In genomic region chr3:170869240-170869592, GRCh38 we compare ENCODE assay signal across 1 cellular context.
TF ChIP-seq lines count a peak whose summit lies in the region.

No MANE protein-coding gene starts in this region.

TF ChIP-seq in K562, 482 proteins besides CTCF, POLR2A, EP300 and RAD21 (continues in another document):
- TF ChIP-seq POLR3A (IDR thresholded peaks at IDR 0.05; ENCODE audit: borderline replicate concordance, extremely low read depth, insufficient read depth, insufficient read length) (no peak), FOSL1 (tag; conservative IDR thresholded peaks at IDR 0.05) (no peak), EWSR1 (IDR thresholded peaks at IDR 0.05; ENCODE audit: borderline replicate concordance, low read depth, partially characterized antibody) (peak; percentile 70), TCF3 (CRISPR knock-in tag; IDR thresholded peaks at IDR 0.05) (no peak), EP400 (IDR thresholded peaks at IDR 0.05) (no peak), HOXB6 (CRISPR knock-in tag; IDR thresholded peaks at IDR 0.05; ENCODE audit: borderline replicate concordance) (no peak), FOXA3 (CRISPR knock-in tag; conservative IDR thresholded peaks at IDR 0.05 in 1 of 2, IDR thresholded peaks at IDR 0.05 in 1 of 2) (no peak), ARHGAP35 (IDR thresholded peaks at IDR 0.05; ENCODE audit: partially characterized antibody) (no peak), PRPF4 (IDR thresholded peaks at IDR 0.05; ENCODE audit: insufficient read depth, low read depth, low read length, poor library complexity, severe bottlenecking) (no peak), GMEB1 (CRISPR knock-in tag; IDR thresholded peaks at IDR 0.05) (no peak), KLF13 (tag; IDR thresholded peaks at IDR 0.05; ENCODE audit: borderline replicate concordance, low read depth) (no peak), ZNF197 (CRISPR knock-in tag; IDR thresholded peaks at IDR 0.05; ENCODE audit: low read depth) (no peak), GTF2B (IDR thresholded peaks at IDR 0.05; ENCODE audit: extremely low read depth, insufficient read length) (no peak), SMARCB1 (IDR thresholded peaks at IDR 0.05; ENCODE audit: insufficient read length, low read depth) (no peak), ZNF318 (IDR thresholded peaks at IDR 0.05; ENCODE audit: borderline replicate concordance in 1 of 2, low read depth in 1 of 2) (0 out of 4 replicates have a peak, but pooled peaks of 1 of the 2 experiments have one; percentile 50), JUNB (CRISPR knock-in tag; conservative IDR thresholded peaks at IDR 0.05) (no peak), CHD4 (IDR thresholded peaks at IDR 0.05; ENCODE audit: insufficient read depth, insufficient replicate concordance, low read depth, low read length, poor library complexity, severe bottlenecking) (no peak), ZFPM2 (CRISPR knock-in tag; IDR thresholded peaks at IDR 0.05) (no peak), MYBL2 (IDR thresholded peaks at IDR 0.05; ENCODE audit: low read depth) (no peak), MYBL2 (CRISPR knock-in tag; IDR thresholded peaks at IDR 0.05; ENCODE audit: borderline replicate concordance) (no peak), MTA3 (IDR thresholded peaks at IDR 0.05; ENCODE audit: borderline replicate concordance) (no peak), HDAC8 (tag; IDR thresholded peaks at IDR 0.05) (no peak), XRCC5 (IDR thresholded peaks at IDR 0.05; ENCODE audit: low read depth, low read length) (no peak), ZNF586 (CRISPR knock-in tag; conservative IDR thresholded peaks at IDR 0.05) (no peak), ZNF583 (CRISPR knock-in tag; IDR thresholded peaks at IDR 0.05) (no peak), MEIS2 (IDR thresholded peaks at IDR 0.05; ENCODE audit: partially characterized antibody) (no peak), ILF3 (IDR thresholded peaks at IDR 0.05; ENCODE audit: borderline replicate concordance) (peak; percentile 73; the same call in 1 of the 2 replicates), HDAC3 (IDR thresholded peaks at IDR 0.05; ENCODE audit: borderline replicate concordance, partially characterized antibody) (no peak), COPS2 (conservative IDR thresholded peaks at IDR 0.05) (no peak), RBM14 (IDR thresholded peaks at IDR 0.05; ENCODE audit: borderline replicate concordance, insufficient read depth, low read depth, low read length) (no peak), ZNF23 (CRISPR knock-in tag; IDR thresholded peaks at IDR 0.05) (no peak), NELFE (IDR thresholded peaks at IDR 0.05; ENCODE audit: insufficient read depth, insufficient read length) (no peak), MNT (conservative IDR thresholded peaks at IDR 0.05) (peak in 1 of 2 experiments; percentile 22; a peak in 1 of 4 replicates), ZNF384 (IDR thresholded peaks at IDR 0.05; ENCODE audit: low read depth, low read length) (no peak), NCOA4 (IDR thresholded peaks at IDR 0.05; ENCODE audit: partially characterized antibody) (no peak), RFX7 (CRISPR knock-in tag; IDR thresholded peaks at IDR 0.05) (no peak), PTTG1 (tag; IDR thresholded peaks at IDR 0.05; ENCODE audit: low read depth) (no peak), EHMT2 (IDR thresholded peaks at IDR 0.05) (no peak), ZBTB43 (CRISPR knock-in tag; IDR thresholded peaks at IDR 0.05) (no peak), BRD4 (IDR thresholded peaks at IDR 0.05) (no peak), TAL1 (IDR thresholded peaks at IDR 0.05) (no peak), ARID2 (IDR thresholded peaks at IDR 0.05) (no peak), FOXO4 (CRISPR knock-in tag; IDR thresholded peaks at IDR 0.05) (no peak), ZNF668 (CRISPR knock-in tag; IDR thresholded peaks at IDR 0.05) (no peak), CCAR2 (IDR thresholded peaks at IDR 0.05; ENCODE audit: low read depth, low read length) (no peak), RFX5 (IDR thresholded peaks at IDR 0.05; ENCODE audit: low read depth, low read length) (0 out of 2 replicates have a peak, but pooled peaks have one; percentile 27), SIX5 (IDR thresholded peaks at IDR 0.05; ENCODE audit: borderline replicate concordance in 1 of 2, insufficient read depth in 1 of 2, low read depth in 1 of 2, low read length in 2 of 2) (no peak), PCBP1 (IDR thresholded peaks at IDR 0.05; ENCODE audit: low read depth, low read length, poor library complexity, severe bottlenecking) (no peak), C11orf30 (IDR thresholded peaks at IDR 0.05; ENCODE audit: low read depth) (peak; percentile 3; the same call in 1 of the 2 replicates), SMARCA4 (IDR thresholded peaks at IDR 0.05) (no peak), RFX1 (IDR thresholded peaks at IDR 0.05) (no peak), NFIC (IDR thresholded peaks at IDR 0.05) (no peak), ZNF644 (tag; IDR thresholded peaks at IDR 0.05; ENCODE audit: low read depth) (no peak), ZNF232 (CRISPR knock-in tag; IDR thresholded peaks at IDR 0.05) (no peak), TRIM28 (IDR thresholded peaks at IDR 0.05) (no peak), THRAP3 (IDR thresholded peaks at IDR 0.05; ENCODE audit: borderline replicate concordance) (no peak), RAD51 (IDR thresholded peaks at IDR 0.05; ENCODE audit: borderline replicate concordance, low read depth) (no peak), NONO (IDR thresholded peaks at IDR 0.05; ENCODE audit: low read depth in 2 of 2, low read length in 1 of 2) (no peak), ZNF589 (CRISPR knock-in tag; IDR thresholded peaks at IDR 0.05; ENCODE audit: low read depth) (no peak), ZNF76 (CRISPR knock-in tag; IDR thresholded peaks at IDR 0.05; ENCODE audit: borderline replicate concordance) (no peak), ZNF717 (CRISPR knock-in tag; IDR thresholded peaks at IDR 0.05) (0 out of 2 replicates have a peak, but pooled peaks have one; percentile 10), ZNF347 (CRISPR knock-in tag; IDR thresholded peaks at IDR 0.05; ENCODE audit: low read depth) (no peak), FOXM1 (IDR thresholded peaks at IDR 0.05; ENCODE audit: low read depth) (no peak), FOXM1 (CRISPR knock-in tag; IDR thresholded peaks at IDR 0.05; ENCODE audit: low read depth) (no peak)
